Comparison of ENCODE assay signal across 12 cellular contexts in the genomic region with DNA sequence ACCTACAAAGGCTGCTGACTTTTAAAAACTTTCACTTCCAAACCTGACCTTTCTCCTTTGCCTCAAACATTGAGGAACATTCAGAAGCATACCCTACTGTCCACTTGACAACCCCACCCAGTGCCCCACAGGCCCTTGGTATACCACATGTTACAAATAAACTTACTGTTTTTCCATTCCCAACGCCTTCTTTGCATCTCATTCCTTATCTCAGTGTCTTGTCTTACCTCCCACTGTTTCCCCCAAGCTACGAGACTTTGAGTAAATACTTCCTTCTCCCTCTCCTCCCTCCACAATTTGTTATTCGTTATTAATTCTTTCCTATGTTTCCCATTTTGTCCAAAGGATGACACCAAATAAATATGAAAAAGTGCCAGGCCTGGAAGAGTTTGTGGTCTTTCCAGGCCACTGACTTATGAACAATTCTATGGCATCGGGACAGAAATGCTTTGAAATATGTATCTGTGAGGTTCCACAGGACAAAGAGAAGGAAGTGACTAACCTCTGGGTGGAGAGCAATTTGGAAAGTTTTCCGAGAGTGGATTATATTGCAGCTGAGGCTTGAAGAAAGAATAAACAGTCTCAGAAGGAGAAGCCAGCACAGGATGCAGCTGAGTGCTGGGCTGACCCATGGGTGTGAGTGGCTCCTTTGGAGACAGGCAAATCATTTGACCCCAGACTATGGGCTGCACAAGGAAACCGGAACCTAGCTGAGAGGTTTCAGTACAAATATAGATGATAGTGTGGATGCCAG.
A peak's percentile ranks its signal among the peaks of the same experiment; 100 is the strongest.
DNase-seq lines count a peak whose midpoint lies in the region; ATAC-seq, FAIRE-seq and TF ChIP-seq lines count a peak whose summit lies in the region.
"Had no signal": no experiment of that assay in that cellular context is flagged by ENCODE, and none has a peak within 500 bp of the region (broad histone marks: within the 10 kb centered on the region; RNA-seq: fewer than 3 reads in every experiment).

No MANE protein-coding gene starts in this region.

- no peaks in the 10 kb centered on the region for H3K79me2 ChIP-seq in HepG2 (ENCODE audit: insufficient read depth, low read length)
- no peaks in the 10 kb centered on the region for H3K79me2 ChIP-seq in K562 (ENCODE audit: control insufficient read depth, insufficient read depth, low read length)

- intact Hi-C loops in HepG2 (cut with micrococcal nuclease; ENCODE audit: unreplicated experiment) (no loop called here), K562 (cut with micrococcal nuclease) (no loop called here), kidney (cut with DNase I) (no loop called here), aorta (cut with DNase I) (no loop called here)

- no peak for TF ChIP-seq POLR2A in HepG2 (IDR thresholded peaks at IDR 0.05; ENCODE audit: insufficient read depth in 1 of 2, low read depth in 2 of 2, low read length in 2 of 2)
- TF ChIP-seq POLR2A in K562 (conservative IDR thresholded peaks at IDR 0.05) = no peak

- POLR2A ChIA-PET in HepG2 (lab: Yijun Ruan, JAX) (no interaction called here), K562 (lab: Yijun Ruan, JAX) (interaction anchor here (0.8 kb wide), 1 partner anchor 49 kb away, joined by 4 read pairs; no protein-coding TSS in a partner anchor)

- H4K20me1 ChIP-seq in HepG2 (ENCODE audit: insufficient read depth, low read length) (no peaks in the 10 kb centered on the region), K562 (replicated peaks; ENCODE audit: control insufficient read depth, insufficient read depth, low read length) (no peaks in the 10 kb centered on the region)

- TF ChIP-seq CTCF in liver (IDR thresholded peaks at IDR 0.05; ENCODE audit: low read depth, low read length, missing input control) (no peak), HepG2 (CRISPR knock-in tag; IDR thresholded peaks at IDR 0.05) (no peak), K562 (IDR thresholded peaks at IDR 0.05 in 2 of 3, conservative IDR thresholded peaks at IDR 0.05 in 1 of 3; ENCODE audit: insufficient read depth in 2 of 3, low read depth in 1 of 3, low read length in 3 of 3) (no peak), kidney (IDR thresholded peaks at IDR 0.05; ENCODE audit: borderline replicate concordance, extremely low read depth, insufficient read depth) (no peak)

- CTCF ChIA-PET in HepG2 (lab: Yijun Ruan, JAX; ENCODE audit: low intra/inter-chr PET ratio, low total read pairs) = no interaction called here
- CTCF ChIA-PET in K562 (lab: Yijun Ruan, JAX; ENCODE audit: low intra/inter-chr PET ratio) = no interaction called here

- ATAC-seq in HepG2 = no peak
- ATAC-seq in K562 = peak; percentile 66
- peak; percentile 73 for ATAC-seq in aorta (ENCODE audit: low FRiP score)
- ATAC-seq in GM19395 (IDR thresholded peaks at IDR 0.05; ENCODE audit: unreplicated experiment) = no peak
- ATAC-seq: activated CD8-positive, alpha-beta memory T cell treated with anti-CD3 and anti-CD28 coated beads, Interleukin-2, amount 10 ng/mL, durations not matched to agents 7 days and 5 days had no signal

- H3K4me3 ChIP-seq in liver (ENCODE audit: low read depth in 1 of 3, low read length in 3 of 3) (no peak overlapping the region), HepG2 (replicated peaks in 1 of 3; ENCODE audit: insufficient read depth in 1 of 3, low read depth in 2 of 3, low read length in 3 of 3) (no peak overlapping the region), K562 (no peak overlapping the region), kidney (ENCODE audit: low read length in 2 of 2) (no peak overlapping the region), aorta (ENCODE audit: low read length in 2 of 2) (no peak overlapping the region)

- H2AFZ ChIP-seq in HepG2 (ENCODE audit: low read length) (no peak overlapping the region), K562 (ENCODE audit: low read depth, low read length) (peak overlapping the region; percentile 65)

- H3K27me3 ChIP-seq in liver (ENCODE audit: control insufficient read depth in 4 of 4, insufficient read depth in 4 of 4, low read length in 3 of 4) (peaks cover 0 to 2% (median 0%) of the 10 kb centered on the region in 4 donors), HepG2 (ENCODE audit: control insufficient read depth in 1 of 2, insufficient read depth in 2 of 2, low read length in 2 of 2) (no peaks in the 10 kb centered on the region), K562 (ENCODE audit: control insufficient read depth in 2 of 2, insufficient read depth in 2 of 2, low read length in 2 of 2) (no peaks in the 10 kb centered on the region), aorta (ENCODE audit: control insufficient read depth in 1 of 2, insufficient read depth in 2 of 2, low read length in 1 of 2) (no peaks in the 10 kb centered on the region)

- no peaks in the 10 kb centered on the region for H3K9me1 ChIP-seq in K562 (ENCODE audit: control insufficient read depth, insufficient read depth, low read length)

- no peaks in the 10 kb centered on the region for H3K9me3 ChIP-seq in liver (ENCODE audit: control insufficient read depth in 4 of 4, low read length in 3 of 4)
- no peaks in the 10 kb centered on the region for H3K9me3 ChIP-seq in HepG2 (ENCODE audit: low read length)
- no peaks in the 10 kb centered on the region for H3K9me3 ChIP-seq in K562 (replicated peaks; ENCODE audit: control insufficient read depth, insufficient read depth, low read depth, low read length)
- H3K9me3 ChIP-seq in kidney (ENCODE audit: control insufficient read depth in 1 of 2, low read length in 2 of 2) = no peaks in the 10 kb centered on the region
- no peaks in the 10 kb centered on the region for H3K9me3 ChIP-seq in aorta (ENCODE audit: control insufficient read depth, low read length)

- TF ChIP-seq RAD21 in liver (IDR thresholded peaks at IDR 0.05) (peak in 1 of 2 donors; percentile 14), HepG2 (CRISPR knock-in tag; IDR thresholded peaks at IDR 0.05) (no peak), K562 (CRISPR knock-in tag; conservative IDR thresholded peaks at IDR 0.05 in 1 of 2, IDR thresholded peaks at IDR 0.05 in 1 of 2) (no peak)

- no TSS peak for BruUV-seq in HepG2 (replicated peaks; lab: Mats Ljungman, UMichigan)
- no TSS peak for BruUV-seq in K562 (replicated peaks; lab: Mats Ljungman, UMichigan)

- FAIRE-seq in HepG2 (lab: Jason Lieb, UNC) = no peak
- no peak for FAIRE-seq in K562 (lab: Jason Lieb, UNC)
- no peak for FAIRE-seq in kidney (lab: Jason Lieb, UNC)
- FAIRE-seq: GM18507 had no signal

- H3K4me2 ChIP-seq in HepG2 (ENCODE audit: low read depth, low read length) (no peak overlapping the region), K562 (ENCODE audit: insufficient read depth, low read length) (peak overlapping the region; percentile 30; the same call in 1 of the 2 replicates)

- H3K9ac ChIP-seq in liver (ENCODE audit: low read depth in 1 of 2, low read length in 2 of 2) (no peak overlapping the region), HepG2 (ENCODE audit: insufficient read depth, low read depth, low read length) (no peak overlapping the region), K562 (ENCODE audit: insufficient read depth in 1 of 2, low read depth in 2 of 2, low read length in 2 of 2) (no peak overlapping the region), kidney (ENCODE audit: low read length in 2 of 2) (no peak overlapping the region)

- WGBS in liver = 69% methylated on average over 6 of the region's 6 CpGs
- 3% methylated on average over 6 of the region's 6 CpGs for WGBS in HepG2 (ENCODE audit: low lambda C conversion rate)
- 17% methylated on average over 6 of the region's 6 CpGs for WGBS in K562 (ENCODE audit: insufficient coverage, low coverage, missing lambda C conversion rate)
- 61 to 64% methylated on average over 6 of the region's 6 CpGs for WGBS in aorta, 2 donors

- DNase-seq in HepG2 (ENCODE audit: low spot score) (no peak), K562 (ENCODE audit: extremely low read depth in 1 of 4, low spot score in 3 of 4) (peak in 1 of 4 experiments; percentile 14), kidney (peak; percentile 71), aorta (peak in 1 of 2 donors; percentile 79), OCI-M1 (lab: John Stamatoyannopoulos, UW) (no peak)
- DNase-seq in stimulated activated naive CD4-positive, alpha-beta T cell treated with Interleukin-2 at 50 U/mL for 16 hours (lab: John Stamatoyannopoulos, UW) = no peak
- DNase-seq: activated CD8-positive, alpha-beta memory T cell treated with anti-CD3 and anti-CD28 coated beads, Interleukin-2, amount 10 ng/mL, durations not matched to agents 7 days and 5 days; effector CD4-positive, alpha-beta T cell; naive B cell had no signal

- in situ Hi-C loops in HepG2 (cut with HindIII; ENCODE audit: extremely low pct_ligation_motif_present, low pct_unique_long_range_greater_than_20kb) = no loop called here
- in situ Hi-C loops in K562 (cut with MboI) = loop anchor here (25.0 kb wide), 1 partner anchor 557 kb away; a partner anchor contains a TSS

- TF ChIP-seq EP300 in HepG2 (IDR thresholded peaks at IDR 0.05; ENCODE audit: low read depth in 2 of 2, low read length in 2 of 2) (no peak), HepG2 (CRISPR knock-in tag; IDR thresholded peaks at IDR 0.05; ENCODE audit: borderline replicate concordance) (no peak), K562 (IDR thresholded peaks at IDR 0.05; ENCODE audit: low read length) (no peak)

- H3K4me1 ChIP-seq in liver (ENCODE audit: control insufficient read depth in 4 of 4, insufficient read depth in 4 of 4, low read length in 3 of 4) (peaks cover 0 to 2% (median 0%) of the 10 kb centered on the region in 4 donors), HepG2 (ENCODE audit: insufficient read depth, low read length) (no peaks in the 10 kb centered on the region), K562 (replicated peaks in 1 of 2; ENCODE audit: control insufficient read depth in 2 of 2, insufficient read depth in 2 of 2, low read length in 2 of 2) (peaks cover 5 to 21% of the 10 kb centered on the region in 2 experiments; a peak in 4 of 5 replicates), kidney (ENCODE audit: control insufficient read depth in 1 of 2, insufficient read depth in 1 of 2, low read depth in 1 of 2, low read length in 2 of 2) (no peaks in the 10 kb centered on the region), aorta (ENCODE audit: control insufficient read depth in 1 of 2, insufficient read depth in 2 of 2, low read length in 2 of 2) (no peaks in the 10 kb centered on the region)

- no peak overlapping the region for H3K27ac ChIP-seq in liver (ENCODE audit: low read depth in 1 of 2, low read length in 2 of 2)
- H3K27ac ChIP-seq in HepG2 (ENCODE audit: extremely low read length, insufficient read depth, low read length) = no peak overlapping the region
- no peak overlapping the region for H3K27ac ChIP-seq in K562 (ENCODE audit: extremely low read depth, low read depth, low read length)
- no peak overlapping the region for H3K27ac ChIP-seq in kidney (ENCODE audit: low read depth in 2 of 2, low read length in 2 of 2)
- no peak overlapping the region for H3K27ac ChIP-seq in aorta (ENCODE audit: low read depth in 1 of 2, low read length in 2 of 2)

- H3K36me3 ChIP-seq in liver (ENCODE audit: control insufficient read depth in 4 of 4, insufficient read depth in 3 of 4, low read depth in 1 of 4, low read length in 3 of 4) = no peaks in the 10 kb centered on the region
- H3K36me3 ChIP-seq in HepG2 (replicated peaks in 1 of 2; ENCODE audit: control insufficient read depth in 1 of 2, insufficient read depth in 2 of 2, low read length in 2 of 2) = no peaks in the 10 kb centered on the region
- H3K36me3 ChIP-seq in K562 (ENCODE audit: control insufficient read depth, insufficient read depth, low read length) = no peaks in the 10 kb centered on the region
- no peaks in the 10 kb centered on the region for H3K36me3 ChIP-seq in kidney (ENCODE audit: control insufficient read depth in 1 of 2, insufficient read depth in 2 of 2, low read length in 2 of 2)
- H3K36me3 ChIP-seq in aorta (ENCODE audit: control insufficient read depth in 1 of 2, insufficient read depth in 2 of 2, low read length in 1 of 2) = no peaks in the 10 kb centered on the region

Comparison
In these comparisons a context has a peak if more than half of its experiments do, and no peak if none do; other contexts are left out.
1. ATAC-seq: peak in K562 (single experiment) and aorta (single experiment); none in HepG2 (single experiment) and GM19395 (single experiment).